23 cellular contexts compared by ENCODE assay signal in genomic region chr17:81648707-81649085, GRCh38. TPM values are rescaled to one million over a fixed set of nuclear protein-coding genes. Genes with fewer than 3 reads are reported as not detected.
A peak's percentile ranks its signal among the peaks of the same experiment; 100 is the strongest.
DNase-seq lines count a peak whose midpoint lies in the region; ATAC-seq and TF ChIP-seq lines count a peak whose summit lies in the region.
"Had no signal": no experiment of that assay in that cellular context is flagged by ENCODE, and none has a peak within 500 bp of the region (broad histone marks: within the 10 kb centered on the region; RNA-seq: fewer than 3 reads in every experiment).

No MANE protein-coding gene starts in this region.

- H3T11ph ChIP-seq in H9 (ENCODE audit: low read length), result no peak overlapping the region

- H4K8ac ChIP-seq in H9 (replicated peaks; ENCODE audit: insufficient read length, low read depth, low read length) (no peak overlapping the region), neuronal stem cell (ENCODE audit: low read depth, low read length) (no peak overlapping the region)

- H2BK12ac ChIP-seq in H9 (ENCODE audit: insufficient read length, low read depth, low read length) (no peak overlapping the region), neuronal stem cell (ENCODE audit: low read length) (no peak overlapping the region)

- H2AFZ ChIP-seq in H9 (ENCODE audit: low read length) (no peak overlapping the region), neuronal stem cell (ENCODE audit: low read length) (no peak overlapping the region)

- H3K23ac ChIP-seq in H9 (ENCODE audit: insufficient read length, low read depth, low read length) (no peak overlapping the region), neuronal stem cell (ENCODE audit: low read depth, low read length, poor library complexity) (no peak overlapping the region)

- H2BK15ac ChIP-seq in H9 (ENCODE audit: low read depth, low read length) (no peak overlapping the region), neuronal stem cell (ENCODE audit: low read length) (peak overlapping the region; percentile 85)

- H3K27me3 ChIP-seq in H9 (ENCODE audit: insufficient read depth, low read length) (no peaks in the 10 kb centered on the region; the same call in 1 of the 2 replicates), iPS DF 6.9 (ENCODE audit: control insufficient read depth, insufficient read depth, low read length) (peaks cover 11% of the 10 kb centered on the region), neuronal stem cell (ENCODE audit: control insufficient read depth in 3 of 3, insufficient read depth in 3 of 3, low read depth in 1 of 3, low read length in 3 of 3) (peaks cover 14 to 30% (median 22%) of the 10 kb centered on the region in 3 experiments)
- H3K27me3 ChIP-seq: BLaER1 treated with 17β-estradiol and CSF1 and Interleukin-3, amounts not matched to agents 10 nM and 100 nM had no signal

- H3K9me3 ChIP-seq in H9 (ENCODE audit: control insufficient read depth, low read depth, low read length) (no peaks in the 10 kb centered on the region), iPS DF 6.9 (ENCODE audit: control insufficient read depth, insufficient read depth, low read length) (no peaks in the 10 kb centered on the region), neuronal stem cell (replicated peaks in 1 of 2; ENCODE audit: control insufficient read depth in 2 of 2, insufficient read depth in 1 of 2, low read depth in 1 of 2, low read length in 2 of 2) (peaks cover 11 to 12% of the 10 kb centered on the region in 2 donors)
- H3K9me3 ChIP-seq: SJCRH30 had no signal

- peak overlapping the region; percentile 33; the same call in 1 of the 2 replicates for H3K4me3 ChIP-seq in iPS DF 6.9 (ENCODE audit: low read length)
- H3K4me3 ChIP-seq in neuronal stem cell (ENCODE audit: low read length in 2 of 2), result no peak overlapping the region
- H3K4me3 ChIP-seq: BLaER1 treated with 17β-estradiol and CSF1 and Interleukin-3, amounts not matched to agents 10 nM and 100 nM; SJCRH30 had no signal

- TF ChIP-seq CTCF in H9 (conservative IDR thresholded peaks at IDR 0.05) (no peak), WTC11 (IDR thresholded peaks at IDR 0.05) (no peak)

- H2BK5ac ChIP-seq in H9 (ENCODE audit: insufficient read length, low read length), result no peak overlapping the region
- no peak overlapping the region for H2BK5ac ChIP-seq in neuronal stem cell (ENCODE audit: low read length)

- peaks cover 13 to 15% of the 10 kb centered on the region in 2 experiments for H3K4me1 Mint-ChIP-seq in H9
- H3K4me1 Mint-ChIP-seq in WTC11, result peaks cover 24% of the 10 kb centered on the region
- H3K4me1 Mint-ChIP-seq in immature natural killer cell, result peaks cover 9 to 14% of the 10 kb centered on the region in 2 donors

- intact Hi-C loops in sciatic nerve (cut with DNase I), result loop anchor here (10.0 kb wide), 1 partner anchor 536 kb away; no protein-coding TSS in a partner anchor

- CTCF ChIA-PET in WTC11 (lab: Charles Lee), result no interaction called here

- H4K91ac ChIP-seq in H9 (ENCODE audit: insufficient read length, low read depth, low read length) (no peak overlapping the region), neuronal stem cell (ENCODE audit: low read depth, low read length, poor library complexity) (no peak overlapping the region)

- no peaks in the 10 kb centered on the region for H3K23me2 ChIP-seq in H9 (ENCODE audit: insufficient read length, low read depth, low read length, poor library complexity, severe bottlenecking)

- H2BK120ac ChIP-seq in H9 (ENCODE audit: low read depth, low read length, poor library complexity, severe bottlenecking) (no peak overlapping the region), neuronal stem cell (ENCODE audit: low read depth, low read length) (no peak overlapping the region)

- no peak overlapping the region for H3K14ac ChIP-seq in H9 (ENCODE audit: insufficient read depth, low read length)
- H3K14ac ChIP-seq in neuronal stem cell (ENCODE audit: low read length), result no peak overlapping the region

- no peak overlapping the region for H3K18ac ChIP-seq in H9 (ENCODE audit: insufficient read length, low read depth, low read length)
- no peak overlapping the region for H3K18ac ChIP-seq in neuronal stem cell (ENCODE audit: low read length)

- H3K9ac ChIP-seq in H9 (ENCODE audit: extremely low read depth, insufficient read length, low read length) (no peak overlapping the region), neuronal stem cell (ENCODE audit: low read depth, low read length, poor library complexity) (no peak overlapping the region)
- H3K9ac ChIP-seq: BLaER1 treated with 17β-estradiol and CSF1 and Interleukin-3, amounts not matched to agents 10 nM and 100 nM had no signal

- H3K36me3 Mint-ChIP-seq in H9 (ENCODE audit: insufficient read depth in 1 of 3, low read depth in 3 of 3), result no peaks in the 10 kb centered on the region
- H3K36me3 Mint-ChIP-seq in WTC11, result no peaks in the 10 kb centered on the region
- peaks cover 0 to 4% (median 0%) of the 10 kb centered on the region in 3 donors for H3K36me3 Mint-ChIP-seq in immature natural killer cell
- H3K36me3 Mint-ChIP-seq: CD8-positive, alpha-beta T cell had no signal

- H3K36me3 ChIP-seq in iPS DF 6.9 (ENCODE audit: control insufficient read depth, insufficient read depth, low read length) (no peaks in the 10 kb centered on the region), neuronal stem cell (replicated peaks in 1 of 2; ENCODE audit: control insufficient read depth in 2 of 2, insufficient read depth in 2 of 2, low read length in 2 of 2) (peaks cover 0 to 3% of the 10 kb centered on the region in 2 donors)
- H3K36me3 ChIP-seq: SJCRH30 had no signal

- H3K4me2 ChIP-seq in H9 (ENCODE audit: insufficient read depth, insufficient read length, low read length), result no peak overlapping the region
- H3K4me2 ChIP-seq in neuronal stem cell (ENCODE audit: insufficient read depth, low read length, poor library complexity, severe bottlenecking), result no peak overlapping the region
- H3K4me2 ChIP-seq: BLaER1 treated with 17β-estradiol and CSF1 and Interleukin-3, amounts not matched to agents 10 nM and 100 nM had no signal

- no CpG with 5 or more reads among the region's 14 CpGs for WGBS in H9 (ENCODE audit: extremely low coverage, insufficient read length, low lambda C conversion rate)
- WGBS in iPS DF 6.9 (ENCODE audit: insufficient coverage, insufficient read length), result no CpG with 5 or more reads among the region's 14 CpGs
- WGBS in neuronal stem cell (ENCODE audit: extremely low coverage in 2 of 2, insufficient read length in 2 of 2, insufficient replicate concordance in 1 of 2), 2 donors, result no CpG with 5 or more reads among the region's 14 CpGs

- H2AK5ac ChIP-seq in H9 (ENCODE audit: insufficient read length, low read length) (no peak overlapping the region), neuronal stem cell (ENCODE audit: low read depth, low read length) (peak overlapping the region; percentile 28)

- H3K9me3 Mint-ChIP-seq in H9 (no peaks in the 10 kb centered on the region; a peak in 2 of 5 replicates), WTC11 (no peaks in the 10 kb centered on the region), immature natural killer cell (no peaks in the 10 kb centered on the region)
- H3K9me3 Mint-ChIP-seq: CD8-positive, alpha-beta T cell had no signal

- no peaks in the 10 kb centered on the region for H4K20me1 ChIP-seq in H9 (ENCODE audit: control insufficient read depth, insufficient read depth, insufficient read length)
- H4K20me1 ChIP-seq: BLaER1 treated with 17β-estradiol and CSF1 and Interleukin-3, amounts not matched to agents 10 nM and 100 nM had no signal

- H3K27me3 Mint-ChIP-seq in H9 (ENCODE audit: low read depth) (peaks cover 2% of the 10 kb centered on the region), WTC11 (ENCODE audit: low read depth) (peaks cover 42% of the 10 kb centered on the region), immature natural killer cell (ENCODE audit: low read depth in 3 of 3) (peaks cover 3 to 18% (median 11%) of the 10 kb centered on the region in 3 donors)

- POLR2A ChIA-PET in WTC11 (lab: Charles Lee), result interaction anchor here (1.4 kb wide), 1 partner anchor 12 kb away, joined by 4 read pairs; the partner anchor contains the start of genes NPLOC4 and TSPAN10

- H3K4ac ChIP-seq in H9 (ENCODE audit: low read depth, low read length), result no peak overlapping the region
- H3K4ac ChIP-seq in neuronal stem cell (ENCODE audit: low read length), result no peak overlapping the region

- no peak overlapping the region for H3K27ac ChIP-seq in H9 (ENCODE audit: insufficient read length, low read depth, low read length)
- no peak overlapping the region for H3K27ac ChIP-seq in iPS DF 6.9 (ENCODE audit: low read length)
- H3K27ac ChIP-seq in neuronal stem cell (replicated peaks; ENCODE audit: low read length), result no peak overlapping the region
- H3K27ac ChIP-seq: BLaER1 treated with 17β-estradiol and CSF1 and Interleukin-3, amounts not matched to agents 10 nM and 100 nM; SJCRH30 had no signal

- H3K56ac ChIP-seq in H9 (ENCODE audit: insufficient read length, low read depth, low read length), result no peak overlapping the region

- no peaks in the 10 kb centered on the region for H3K79me2 ChIP-seq in H9 (ENCODE audit: insufficient read depth, low read length)

- peak; percentile 47 for DNase-seq in H9
- peak; percentile 40 for DNase-seq in WTC11 (ENCODE audit: low spot score)
- no peak for DNase-seq in iPS DF 6.9 (ENCODE audit: low read depth, low spot score)
- no peak for DNase-seq in neuronal stem cell (ENCODE audit: low spot score)
- DNase-seq in NCI-H82 (lab: John Stamatoyannopoulos, UW), result no peak
- no peak for DNase-seq in immature natural killer cell
- DNase-seq in sciatic nerve (ENCODE audit: low spot score), result no peak
- DNase-seq in 8988T, result no peak
- DNase-seq: CD8-positive, alpha-beta T cell; DND-41; HFFc6; KBM-7; NCI-H1092; NCI-H1436; NCI-H2029; NCI-H2227 treated with DMSO at 0.1 percent for 48 hours; NCI-H510A treated with DMSO at 0.1 percent for 48 hours; NCI-H748 treated with DMSO at 0.1 percent for 48 hours; OCI-M1; SJCRH30 had no signal

- H3K4me1 ChIP-seq in H9 (ENCODE audit: insufficient read depth, low read length), result peaks cover 3% of the 10 kb centered on the region; the same call in 1 of the 2 replicates
- H3K4me1 ChIP-seq in iPS DF 6.9 (ENCODE audit: control insufficient read depth, insufficient read depth, low read length), result peaks cover 14% of the 10 kb centered on the region
- peaks cover 7 to 9% of the 10 kb centered on the region in 2 donors for H3K4me1 ChIP-seq in neuronal stem cell (ENCODE audit: control insufficient read depth in 2 of 2, insufficient read depth in 1 of 2, low read depth in 1 of 2, low read length in 2 of 2)
- H3K4me1 ChIP-seq: SJCRH30 had no signal

- H2BK20ac ChIP-seq in H9 (ENCODE audit: low read depth, low read length, poor library complexity, severe bottlenecking), result no peak overlapping the region

- H3K27ac Mint-ChIP-seq in H9 (no peak overlapping the region), WTC11 (no peak overlapping the region), immature natural killer cell (no peak overlapping the region)
- H3K27ac Mint-ChIP-seq: CD8-positive, alpha-beta T cell; HFFc6 had no signal

- H3K79me1 ChIP-seq in H9 (ENCODE audit: insufficient read depth, low read depth, low read length, poor library complexity, severe bottlenecking), result no peaks in the 10 kb centered on the region
- H3K79me1 ChIP-seq in neuronal stem cell (ENCODE audit: low read depth, low read length), result peaks cover 4% of the 10 kb centered on the region

- H3K4me3 Mint-ChIP-seq in H9, result 0 out of 5 replicates have a peak overlapping the region, but pooled peaks of 1 of the 2 experiments have one; percentile 48
- H3K4me3 Mint-ChIP-seq in WTC11, result peak overlapping the region; percentile 61
- H3K4me3 Mint-ChIP-seq in immature natural killer cell, result no peak overlapping the region
- H3K4me3 Mint-ChIP-seq: CD8-positive, alpha-beta T cell; HFFc6 had no signal

- peak; percentile 6; the same call in 1 of the 2 replicates for ATAC-seq in WTC11
- no peak for ATAC-seq in sciatic nerve
- ATAC-seq: CD8-positive, alpha-beta T cell had no signal

- no peak overlapping the region for H4K5ac ChIP-seq in H9 (ENCODE audit: insufficient read length, low read depth, low read length)

RNA-seq across cellular contexts. Expression of gene PDE6G, which starts 7.6 kb away (rescaled TPM):
- total RNA-seq in H9 (2021), result 5.7 TPM in 2 replicates
- total RNA-seq in WTC11 (2021), result 4.4 to 6.9 TPM (median 6.3 TPM) in 3 replicates
- 0.07 TPM for polyA plus RNA-seq in neuronal stem cell (2013, experiment 1 of 2)
- polyA plus RNA-seq in neuronal stem cell (2013, experiment 2 of 2), result not detected
- 10 to 100 TPM; 75.1 to 98.8 (median 81.4) TPM for polyA plus RNA-seq in immature natural killer cell
- not detected for total RNA-seq in sciatic nerve
- total RNA-seq: G401, H4 had no signal

RNA-seq across cellular contexts. Expression of gene TSPAN10, which starts 11.7 kb away (rescaled TPM):
- total RNA-seq in H9 (2021) (1.2 and 1.4 TPM in 2 replicates), WTC11 (2021) (1.5 to 3.0 TPM (median 2.4 TPM) in 3 replicates), sciatic nerve (0.85 TPM)
- polyA plus RNA-seq in neuronal stem cell (2013, experiment 1 of 2), result 1.3 TPM
- polyA plus RNA-seq in neuronal stem cell (2013, experiment 2 of 2), result 1.1 TPM
- under 1 TPM in 2 of 3 donors, not detected in 1; 0.48 to 0.63 TPM for polyA plus RNA-seq in immature natural killer cell

RNA-seq across cellular contexts. Expression of gene NPLOC4, which starts 11.8 kb away (rescaled TPM):
- total RNA-seq in H9 (2021) (103 and 104 TPM in 2 replicates), WTC11 (2021) (80.3 to 89.2 TPM (median 83.5 TPM) in 3 replicates), sciatic nerve (82.3 TPM)
- 54.2 TPM for polyA plus RNA-seq in neuronal stem cell (2013, experiment 1 of 2)
- polyA plus RNA-seq in neuronal stem cell (2013, experiment 2 of 2), result 54.2 TPM
- 10 to 100 TPM; 51.0 to 73.9 (median 60.3) TPM for polyA plus RNA-seq in immature natural killer cell

RNA-seq across cellular contexts. Expression of gene OXLD1, which starts 17.7 kb away (rescaled TPM):
- total RNA-seq in H9 (2021) (20.2 and 25.0 TPM in 2 replicates), WTC11 (2021) (47.0 to 49.6 TPM (median 48.1 TPM) in 3 replicates), sciatic nerve (17.9 TPM)
- 26.1 TPM for polyA plus RNA-seq in neuronal stem cell (2013, experiment 1 of 2)
- 25.4 TPM for polyA plus RNA-seq in neuronal stem cell (2013, experiment 2 of 2)
- polyA plus RNA-seq in immature natural killer cell, result 10 to 100 TPM; 66.4 to 97.9 (median 93.9) TPM

RNA-seq across cellular contexts. Expression of gene CCDC137, which starts 17.8 kb away (rescaled TPM):
- 57.5 and 60.8 TPM in 2 replicates for total RNA-seq in H9 (2021)
- 34.3 to 36.8 TPM (median 35.2 TPM) in 3 replicates for total RNA-seq in WTC11 (2021)
- 19.1 TPM for polyA plus RNA-seq in neuronal stem cell (2013, experiment 1 of 2)
- polyA plus RNA-seq in neuronal stem cell (2013, experiment 2 of 2), result 19.1 TPM
- 10 to 100 TPM in 1 of 3 donors, 1 to 10 TPM in 2; 1.8 to 21.7 (median 6.1) TPM for polyA plus RNA-seq in immature natural killer cell
- total RNA-seq in sciatic nerve, result 10.2 TPM

Comparison
In these comparisons a context has a peak if more than half of its experiments do, and no peak if none do; other contexts are left out.
1. DNase-seq: peak in H9 (single experiment) and WTC11 (single experiment); none in iPS DF 6.9 (single experiment), neuronal stem cell (single experiment), NCI-H82 (single experiment), immature natural killer cell (0 of 3), sciatic nerve (single experiment) and 8988T (single experiment).